ENCODE assay signal across 8 cellular contexts in the genomic region with DNA sequence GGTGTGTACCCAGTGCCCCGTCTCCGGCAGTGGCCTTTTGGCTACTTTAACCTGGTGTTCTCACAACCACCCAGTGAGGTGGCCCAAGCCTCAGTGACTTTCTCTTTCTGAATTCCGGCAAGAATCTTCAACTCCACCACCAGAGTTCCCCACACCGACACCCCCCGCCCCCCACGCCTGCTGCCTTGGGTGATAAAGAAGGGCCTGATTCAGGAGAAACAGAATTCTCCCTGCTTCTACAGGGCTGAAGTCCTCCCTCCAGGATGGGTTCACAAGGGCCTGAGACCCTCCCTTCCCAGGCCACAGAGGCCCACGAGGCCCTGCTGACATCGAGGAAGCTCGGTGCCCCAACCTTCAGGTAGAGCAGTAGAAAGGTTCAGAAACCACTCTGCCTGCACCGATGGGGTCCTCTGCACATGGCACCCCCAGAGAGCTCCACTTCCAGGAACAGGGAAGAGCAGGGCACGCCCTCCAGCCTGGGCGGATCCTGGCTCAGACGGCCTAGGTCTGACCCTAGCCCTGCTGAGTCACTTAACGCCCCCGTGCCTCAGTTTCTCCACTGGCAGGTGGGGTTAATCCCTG. TPM values are rescaled to one million over a fixed set of nuclear protein-coding genes. Genes with fewer than 3 reads are reported as not detected.
A peak's percentile ranks its signal among the peaks of the same experiment; 100 is the strongest.
DNase-seq lines count a peak whose midpoint lies in the region; ATAC-seq, FAIRE-seq and TF ChIP-seq lines count a peak whose summit lies in the region.

No MANE protein-coding gene starts in this region.

- no peaks in the 10 kb centered on the region for H3K27me3 Mint-ChIP-seq in effector memory CD8-positive, alpha-beta T cell

- no peak for TF ChIP-seq EP300 in ovary (IDR thresholded peaks at IDR 0.05)

- peak overlapping the region; percentile 72 to 80 for H3K4me3 Mint-ChIP-seq in effector memory CD8-positive, alpha-beta T cell

- H3K4me1 ChIP-seq in NT2/D1 (ENCODE audit: insufficient read depth, insufficient read length) (peaks cover 26% of the 10 kb centered on the region), ovary (ENCODE audit: insufficient read depth) (peaks cover 8% of the 10 kb centered on the region)

- peak overlapping the region in 1 of 2 donors; percentile 20 for H3K27ac ChIP-seq in ovary

- no peaks in the 10 kb centered on the region for H3K9me3 ChIP-seq in NT2/D1 (ENCODE audit: insufficient read depth, low read length)
- no peaks in the 10 kb centered on the region for H3K9me3 ChIP-seq in ovary

- peaks cover 13 to 23% of the 10 kb centered on the region in 2 donors for H3K4me1 Mint-ChIP-seq in effector memory CD8-positive, alpha-beta T cell (ENCODE audit: low read depth in 2 of 2)

- FAIRE-seq in RCC 7860 (lab: Jason Lieb, UNC) = no peak

- H3K9ac ChIP-seq in NT2/D1 (ENCODE audit: insufficient read length, low read depth) = peak overlapping the region; percentile 93

- H3K4me3 ChIP-seq in GM06990 (replicated peaks; ENCODE audit: low read depth, low read length) = peak overlapping the region; percentile 87
- H3K4me3 ChIP-seq in NT2/D1 (ENCODE audit: insufficient read length, low read depth) = peak overlapping the region; percentile 94
- H3K4me3 ChIP-seq in ovary = peak overlapping the region; percentile 95

- no peak for ATAC-seq in effector memory CD8-positive, alpha-beta T cell (replicated peaks)
- ATAC-seq in HG03108 (IDR thresholded peaks at IDR 0.05; ENCODE audit: unreplicated experiment) = no peak

- H3K9me3 Mint-ChIP-seq in effector memory CD8-positive, alpha-beta T cell = no peaks in the 10 kb centered on the region

- H3K27me3 ChIP-seq in GM06990 (replicated peaks; ENCODE audit: control insufficient read depth, insufficient read depth, low read length) = no peaks in the 10 kb centered on the region
- peaks cover 15% of the 10 kb centered on the region for H3K27me3 ChIP-seq in NT2/D1 (ENCODE audit: insufficient read depth, insufficient read length)
- H3K27me3 ChIP-seq in ovary = no peaks in the 10 kb centered on the region

- H3K36me3 Mint-ChIP-seq in effector memory CD8-positive, alpha-beta T cell (ENCODE audit: insufficient read depth) = peaks cover 11% of the 10 kb centered on the region

- TF ChIP-seq CTCF in GM06990 (IDR thresholded peaks at IDR 0.05; ENCODE audit: insufficient read depth, low read length, poor library complexity, severe bottlenecking) = no peak
- TF ChIP-seq CTCF in ovary (IDR thresholded peaks at IDR 0.05) = no peak

- DNase-seq in GM06990 (ENCODE audit: extremely low read depth, insufficient read length) (no peak), NT2/D1 (ENCODE audit: low read depth, low spot score) (no peak), ovary (no peak), RCC 7860 (ENCODE audit: low spot score) (no peak), NCI-H446 treated with DMSO at 0.1 percent for 48 hours (lab: John Stamatoyannopoulos, UW) (no peak), hypothalamus (lab: John Stamatoyannopoulos, UW) (no peak)
- DNase-seq in effector memory CD8-positive, alpha-beta T cell = no peak

- 11 to 18% (median 12%) methylated on average over 14 to 15 of the region's 15 CpGs for WGBS in ovary, 3 donors

- H3K27ac Mint-ChIP-seq in effector memory CD8-positive, alpha-beta T cell = peak overlapping the region in 1 of 2 donors; percentile 29

- TF ChIP-seq POLR2A in ovary (IDR thresholded peaks at IDR 0.05) = no peak

- intact Hi-C loops in ovary (cut with DNase I) = loop anchor here in 2 of 4 donors (2.0 to 10.0 kb wide), 2 partner anchors 63 to 303 kb away; no protein-coding TSS in a partner anchor

- H3K36me3 ChIP-seq in GM06990 (ENCODE audit: control insufficient read depth, insufficient read depth, low read length) (no peaks in the 10 kb centered on the region; the same call in none of the 2 replicates), NT2/D1 (ENCODE audit: insufficient read depth, insufficient read length, low read length) (peaks cover 42% of the 10 kb centered on the region), ovary (no peaks in the 10 kb centered on the region)

RNA-seq across cellular contexts. Expression of a gene that starts 0.9 kb away (rescaled TPM):
- 10 to 100 TPM; 27.5 to 59.7 (median 35.3) TPM for total RNA-seq in ovary
- 10 to 100 TPM in 1 of 2 donors, 1 to 10 TPM in 1; 3.3 to 68.8 TPM for polyA plus RNA-seq in ovary

RNA-seq across cellular contexts. Expression of a gene that starts 1.3 kb away (rescaled TPM):
- 10 to 100 TPM in 1 of 7 donors, 1 to 10 TPM in 6; 3.5 to 16.4 (median 7.1) TPM for total RNA-seq in ovary
- 1 to 10 TPM in 1 of 2 donors, under 1 TPM in 1; 0.67 to 8.0 TPM for polyA plus RNA-seq in ovary

RNA-seq across cellular contexts. Expression of a gene that starts 9.7 kb away (rescaled TPM):
- total RNA-seq in ovary = 1 to 10 TPM; 1.2 to 7.8 (median 3.3) TPM
- 1 to 10 TPM in 1 of 2 donors, under 1 TPM in 1; 0.40 to 5.8 TPM for polyA plus RNA-seq in ovary

RNA-seq across cellular contexts. Expression of a gene that starts 15.7 kb away (rescaled TPM):
- 100 to 1,000 TPM in 6 of 7 donors, 10 to 100 TPM in 1; 87.6 to 217 (median 131) TPM for total RNA-seq in ovary
- polyA plus RNA-seq in ovary = 100 to 1,000 TPM in 1 of 2 donors, 10 to 100 TPM in 1; 16.7 to 144 TPM

RNA-seq across cellular contexts. Expression of a gene that starts 29.8 kb away (rescaled TPM):
- total RNA-seq in ovary = 10 to 100 TPM; 33.3 to 53.0 (median 44.7) TPM
- 10 to 100 TPM; 20.9 to 61.3 TPM for polyA plus RNA-seq in ovary
